In genomic region chr9:119289740-119290139, GRCh38 we compare ENCODE assay signal across 8 cellular contexts.
A peak's percentile ranks its signal among the peaks of the same experiment; 100 is the strongest.
DNase-seq lines count a peak whose midpoint lies in the region; ATAC-seq and TF ChIP-seq lines count a peak whose summit lies in the region.

No MANE protein-coding gene starts in this region.

- no peak overlapping the region for H2AFZ ChIP-seq in osteoblast (ENCODE audit: low read length)

- no peak overlapping the region for H3K4me2 ChIP-seq in osteoblast (ENCODE audit: insufficient read depth, low read length)

- H3K4me1 ChIP-seq in RWPE2 (ENCODE audit: insufficient read depth, poor library complexity, severe bottlenecking), result no peaks in the 10 kb centered on the region
- H3K4me1 ChIP-seq in osteoblast (ENCODE audit: insufficient read depth, low read length), result no peaks in the 10 kb centered on the region

- H3K4me3 ChIP-seq in Jurkat, Clone E6-1 (ENCODE audit: low read length), result no peak overlapping the region
- H3K4me3 ChIP-seq in RWPE2 (ENCODE audit: severe bottlenecking) (no peak overlapping the region), fibroblast of mammary gland (ENCODE audit: control insufficient read depth, low read depth, low read length) (no peak overlapping the region), osteoblast (ENCODE audit: insufficient read depth, low read length) (no peak overlapping the region)

- DNase-seq in NCI-H2227 (lab: John Stamatoyannopoulos, UW; ENCODE audit: unreplicated experiment) (peak; percentile 24), NCI-H2227 treated with DMSO at 0.1 percent for 48 hours (lab: John Stamatoyannopoulos, UW) (no peak), RWPE2 (ENCODE audit: low spot score) (no peak), fibroblast of mammary gland (ENCODE audit: low read depth) (peak; percentile 65), osteoblast (ENCODE audit: insufficient read length, low spot score, missing footprints) (peak; percentile 43)
- DNase-seq in Jurkat, Clone E6-1 (ENCODE audit: low read depth, low spot score), result peak; percentile 57
- no peak for DNase-seq in activated CD4-positive, CD25-positive, alpha-beta regulatory T cell (lab: John Stamatoyannopoulos, UW)

- H3K36me3 ChIP-seq in RWPE2 (ENCODE audit: low read depth) (no peaks in the 10 kb centered on the region), osteoblast (ENCODE audit: insufficient read depth, low read length) (no peaks in the 10 kb centered on the region)

- TF ChIP-seq CTCF in RWPE2 (IDR thresholded peaks at IDR 0.05; ENCODE audit: poor library complexity, severe bottlenecking), result peak; percentile 79
- TF ChIP-seq CTCF in fibroblast of mammary gland (conservative IDR thresholded peaks at IDR 0.05; ENCODE audit: control insufficient read depth, insufficient read depth, low read depth, low read length), result peak; percentile 76
- peak; percentile 62 for TF ChIP-seq CTCF in osteoblast (IDR thresholded peaks at IDR 0.05; ENCODE audit: extremely low read depth, low read depth, low read length)

- H4K20me1 ChIP-seq in osteoblast (ENCODE audit: insufficient read depth, low read length), result no peaks in the 10 kb centered on the region

- no peaks in the 10 kb centered on the region for H3K9me3 ChIP-seq in RWPE2 (ENCODE audit: severe bottlenecking)
- no peaks in the 10 kb centered on the region for H3K9me3 ChIP-seq in osteoblast (ENCODE audit: low read depth, low read length)

- H3K27ac ChIP-seq in RWPE2 (ENCODE audit: poor library complexity, severe bottlenecking), result no peak overlapping the region
- no peak overlapping the region for H3K27ac ChIP-seq in osteoblast (ENCODE audit: low read depth, low read length)

- ATAC-seq in GM21381 (IDR thresholded peaks at IDR 0.05; ENCODE audit: unreplicated experiment), result peak; percentile 75
- 0 out of 3 replicates have a peak, but pooled peaks have one; percentile 35 for ATAC-seq in RWPE2 (ENCODE audit: low read depth)

- H3K79me2 ChIP-seq in osteoblast (ENCODE audit: insufficient read depth, low read length), result no peaks in the 10 kb centered on the region

- H3K27me3 ChIP-seq in RWPE2 (ENCODE audit: insufficient read depth, poor library complexity, severe bottlenecking) (no peaks in the 10 kb centered on the region), osteoblast (ENCODE audit: insufficient read depth, low read length) (no peaks in the 10 kb centered on the region)

Comparison
In these comparisons a context has a peak if more than half of its experiments do, and no peak if none do; other contexts are left out.
1. DNase-seq: peak in NCI-H2227 (single experiment), Jurkat, Clone E6-1 (single experiment), fibroblast of mammary gland (single experiment) and osteoblast (single experiment); none in NCI-H2227 treated with DMSO at 0.1 percent for 48 hours (single experiment), RWPE2 (single experiment) and activated CD4-positive, CD25-positive, alpha-beta regulatory T cell (0 of 4).
2. Peak in every context shown above with its lines, with median percentiles within 50 percentile points of each other: CTCF ChIP-seq.